In the genomic region with DNA sequence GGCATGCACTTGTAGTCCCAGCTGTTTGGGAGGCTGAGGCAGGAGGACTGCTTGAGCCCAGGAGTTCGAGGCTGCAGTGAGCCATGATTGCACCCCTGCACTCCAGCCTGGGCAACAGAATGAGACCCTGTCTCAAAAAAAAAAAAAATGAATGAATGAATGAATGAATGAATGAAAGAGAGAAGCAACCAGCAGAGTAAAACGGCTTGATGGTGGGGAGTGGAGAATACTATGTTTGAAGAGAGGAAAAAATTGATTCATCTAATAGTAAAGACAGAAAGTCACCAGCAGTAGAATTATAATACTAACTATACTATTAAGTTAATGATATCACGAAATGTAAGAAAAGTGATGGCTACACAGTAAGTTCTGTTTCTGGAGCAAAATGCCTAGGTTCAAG, we compare ENCODE assay signal across 23 cellular contexts.
"Had no signal": no experiment of that assay in that cellular context is flagged by ENCODE, and none has a peak within 500 bp of the region (broad histone marks: within the 10 kb centered on the region; RNA-seq: fewer than 3 reads in every experiment).

No MANE protein-coding gene starts in this region.

- H3K9me3 ChIP-seq: esophagus muscularis mucosa, left ventricle myocardium inferior, ovary, prostate gland, upper lobe of left lung had no signal

- ATAC-seq: activated CD4-positive, alpha-beta T cell treated with anti-CD3 and anti-CD28 coated beads for 36 hours; effector memory CD8-positive, alpha-beta T cell; stimulated activated naive CD8-positive, alpha-beta T cell treated with anti-CD3 and anti-CD28 coated beads, Interleukin-15, Interleukin-2, amounts not matched to agents 100 U/mL and 50 U/mL, for 24 hours had no signal

- H3K4me3 Mint-ChIP-seq: activated B cell treated with CpG ODN at 0.5 μM for 24 hours; activated CD4-positive, alpha-beta T cell treated with anti-CD3 and anti-CD28 coated beads for 36 hours; activated naive CD4-positive, alpha-beta T cell treated with anti-CD3 and anti-CD28 coated beads, Interleukin-2, amount 50 U/mL, for 24 hours; brain; effector memory CD8-positive, alpha-beta T cell; mesothelial cell of epicardium; natural killer cell; T-helper 1 cell treated with Interleukin-12 subunit alpha and Interleukin-12 subunit beta and Interleukin-4 antibody, amounts not matched to agents 30 μg/mL and 1 μg/mL, for 36 hours had no signal

- H3K9me3 Mint-ChIP-seq: activated B cell treated with CpG ODN at 0.5 μM for 24 hours; activated naive CD4-positive, alpha-beta T cell treated with anti-CD3 and anti-CD28 coated beads, Interleukin-2, amount 50 U/mL, for 24 hours; effector memory CD8-positive, alpha-beta T cell; mesothelial cell of epicardium; natural killer cell; T-helper 1 cell treated with Interleukin-12 subunit alpha and Interleukin-12 subunit beta and Interleukin-4 antibody, amounts not matched to agents 30 μg/mL and 1 μg/mL, for 36 hours had no signal

- H3K4me1 ChIP-seq: esophagus muscularis mucosa, left ventricle myocardium inferior, prostate gland, upper lobe of left lung had no signal

- H3K36me3 ChIP-seq: ovary, prostate gland had no signal

- H3K27me3 Mint-ChIP-seq: activated CD4-positive, alpha-beta T cell treated with anti-CD3 and anti-CD28 coated beads for 36 hours; brain had no signal

- DNase-seq: activated B cell treated with CpG ODN at 0.5 μM for 24 hours; activated CD4-positive, alpha-beta T cell treated with anti-CD3 and anti-CD28 coated beads for 36 hours; activated CD4-positive, alpha-beta T cell treated with anti-CD3 and anti-CD28 coated beads, Interleukin-2, amount 50 U/mL, for 48 hours; activated effector memory CD4-positive, alpha-beta T cell treated with anti-CD3 and anti-CD28 coated beads, Interleukin-2, amount 50 U/mL, for 16 hours; activated T-cell treated with anti-CD3 and anti-CD28 coated beads, Interleukin-2, amount 50 U/mL, for 48 hours; anterior cingulate cortex; caudate nucleus; dermis blood vessel endothelial cell; effector memory CD8-positive, alpha-beta T cell; hippocampal formation; left ventricle myocardium inferior; natural killer cell; ovary; stimulated activated CD4-positive, alpha-beta T cell treated with anti-CD3 and anti-CD28 coated beads, Interleukin-12 subunit alpha, Interleukin-12 subunit beta, amount 100 ng/mL, for 4 hours; stimulated activated CD4-positive, alpha-beta T cell treated with anti-CD3 and anti-CD28 coated beads, Interleukin-4, amount 100 ng/mL, for 4 hours; stimulated activated naive CD8-positive, alpha-beta T cell treated with anti-CD3 and anti-CD28 coated beads, Interleukin-15, Interleukin-2, amounts not matched to agents 100 U/mL and 50 U/mL, for 24 hours had no signal

- H3K36me3 Mint-ChIP-seq: activated naive CD4-positive, alpha-beta T cell treated with anti-CD3 and anti-CD28 coated beads, Interleukin-2, amount 50 U/mL, for 24 hours; natural killer cell had no signal

- H3K4me1 Mint-ChIP-seq: activated CD4-positive, alpha-beta T cell treated with anti-CD3 and anti-CD28 coated beads for 36 hours; activated naive CD4-positive, alpha-beta T cell treated with anti-CD3 and anti-CD28 coated beads, Interleukin-2, amount 50 U/mL, for 24 hours; mesothelial cell of epicardium had no signal

- H3K4me3 ChIP-seq: esophagus muscularis mucosa, left ventricle myocardium inferior, ovary, prostate gland, upper lobe of left lung had no signal

- H3K27me3 ChIP-seq: esophagus muscularis mucosa, ovary, upper lobe of left lung had no signal

- H3K27ac Mint-ChIP-seq: activated B cell treated with CpG ODN at 0.5 μM for 24 hours; activated CD4-positive, alpha-beta T cell treated with anti-CD3 and anti-CD28 coated beads for 36 hours; activated naive CD4-positive, alpha-beta T cell treated with anti-CD3 and anti-CD28 coated beads, Interleukin-2, amount 50 U/mL, for 24 hours; effector memory CD8-positive, alpha-beta T cell; mesothelial cell of epicardium; natural killer cell; T-helper 1 cell treated with Interleukin-12 subunit alpha and Interleukin-12 subunit beta and Interleukin-4 antibody, amounts not matched to agents 30 μg/mL and 1 μg/mL, for 36 hours had no signal

- H3K27ac ChIP-seq: esophagus muscularis mucosa, left ventricle myocardium inferior, ovary, prostate gland, upper lobe of left lung had no signal
